ENCODE assay signal across 3 cellular contexts in genomic region chr16:1326380-1326779, GRCh38.
TF ChIP-seq lines count a peak whose summit lies in the region.

No MANE protein-coding gene starts in this region.

TF ChIP-seq in HEK293, 187 proteins besides CTCF, POLR2A, EP300 and RAD21 (continued from another document):
- no peak for TF ChIP-seq ZBTB11 (tag by site-specific recombination; conservative IDR thresholded peaks at IDR 0.05; ENCODE audit: low read depth)
- TF ChIP-seq ZNF391 (tag by site-specific recombination; IDR thresholded peaks at IDR 0.05; ENCODE audit: borderline replicate concordance, low read depth): no peak
- no peak for TF ChIP-seq ZNF394 (tag by site-specific recombination; IDR thresholded peaks at IDR 0.05; ENCODE audit: borderline replicate concordance)
- TF ChIP-seq ZNF510 (tag by site-specific recombination; IDR thresholded peaks at IDR 0.05; ENCODE audit: insufficient replicate concordance): no peak

TF ChIP-seq in WTC11, 78 proteins besides CTCF, POLR2A, EP300 and RAD21 (continued from another document and continues in another):
- TF ChIP-seq ARID4B (CRISPR knock-in tag; IDR thresholded peaks at IDR 0.05; ENCODE audit: borderline replicate concordance) (no peak), TCF7 (CRISPR knock-in tag; IDR thresholded peaks at IDR 0.05; ENCODE audit: low read depth) (no peak), TEAD4 (CRISPR knock-in tag; IDR thresholded peaks at IDR 0.05) (no peak), IRF1 (CRISPR knock-in tag; IDR thresholded peaks at IDR 0.05) (no peak), CDX4 (CRISPR knock-in tag; IDR thresholded peaks at IDR 0.05; ENCODE audit: borderline replicate concordance) (no peak), ZSCAN18 (CRISPR knock-in tag; IDR thresholded peaks at IDR 0.05) (no peak), ZNF671 (CRISPR knock-in tag; IDR thresholded peaks at IDR 0.05) (no peak), JAZF1 (CRISPR knock-in tag; IDR thresholded peaks at IDR 0.05) (no peak), ZNF532 (CRISPR knock-in tag; IDR thresholded peaks at IDR 0.05; ENCODE audit: borderline replicate concordance) (no peak)

TF ChIP-seq in SK-N-SH treated with all-trans-retinoic acid at 6 μM for 48 hours, 23 proteins besides CTCF, POLR2A, EP300 and RAD21 (continued from another document):
- no peak for TF ChIP-seq PATZ1 (CRISPR knock-in tag; IDR thresholded peaks at IDR 0.05; ENCODE audit: borderline replicate concordance)
